In genomic region chrX:47311857-47312774, GRCh38 we compare ENCODE assay signal across 8 cellular contexts. TPM values are rescaled to one million over a fixed set of nuclear protein-coding genes. Genes with fewer than 3 reads are reported as not detected.
A peak's percentile ranks its signal among the peaks of the same experiment; 100 is the strongest.
DNase-seq lines count a peak whose midpoint lies in the region; TF ChIP-seq lines count a peak whose summit lies in the region.

No MANE protein-coding gene starts in this region.

- H3K4me3 ChIP-seq in fibroblast of the aortic adventitia (ENCODE audit: low read depth, low read length), result no peak overlapping the region

- no peaks in the 10 kb centered on the region for H3K36me3 Mint-ChIP-seq in progenitor cell of endocrine pancreas (ENCODE audit: insufficient read depth)

- peaks cover 3% of the 10 kb centered on the region for H3K9me3 Mint-ChIP-seq in progenitor cell of endocrine pancreas (ENCODE audit: low read depth)

- TF ChIP-seq CTCF in fibroblast of the aortic adventitia (IDR thresholded peaks at IDR 0.05; ENCODE audit: insufficient read depth, low read length) (peak; percentile 56), progenitor cell of endocrine pancreas (IDR thresholded peaks at IDR 0.05; ENCODE audit: unreplicated experiment) (peak; percentile 46)

- peak overlapping the region; percentile 49 for H3K27ac Mint-ChIP-seq in progenitor cell of endocrine pancreas

- DNase-seq in SIG-M5 treated with dmso at 0.1 percent for 504 hours (lab: John Stamatoyannopoulos, UW; ENCODE audit: unreplicated experiment) (peak; percentile 34), SIG-M5 (lab: John Stamatoyannopoulos, UW) (no peak), NCI-H2227 treated with DMSO at 0.1 percent for 48 hours (lab: John Stamatoyannopoulos, UW) (peak; percentile 56), activated T-cell treated with anti-CD3 and anti-CD28 coated beads for 4 hours (peak; percentile 3), fibroblast of the aortic adventitia (ENCODE audit: low read depth) (peak; percentile 68), progenitor cell of endocrine pancreas (ENCODE audit: low spot score, unreplicated experiment) (no peak), putamen (ENCODE audit: low spot score) (no peak), NCI-H774 (lab: John Stamatoyannopoulos, UW) (no peak)

- peaks cover 10% of the 10 kb centered on the region for H3K4me1 Mint-ChIP-seq in progenitor cell of endocrine pancreas (ENCODE audit: low read depth)

- no peak overlapping the region for H3K4me3 Mint-ChIP-seq in progenitor cell of endocrine pancreas (ENCODE audit: low read depth)

- H3K27me3 Mint-ChIP-seq in progenitor cell of endocrine pancreas, result no peaks in the 10 kb centered on the region

RNA-seq across cellular contexts. Expression of gene ZNF157, which starts 58.3 kb away (rescaled TPM):
- total RNA-seq in fibroblast of the aortic adventitia (ENCODE audit: low replicate concordance) (1.3 TPM in 1 of 2 replicates, not detected in the other), progenitor cell of endocrine pancreas (2.0 TPM in 2 replicates)

Comparison
In these comparisons a context has a peak if more than half of its experiments do, and no peak if none do; other contexts are left out.
1. DNase-seq: peak in SIG-M5 treated with dmso at 0.1 percent for 504 hours (single experiment), NCI-H2227 treated with DMSO at 0.1 percent for 48 hours (single experiment), activated T-cell treated with anti-CD3 and anti-CD28 coated beads for 4 hours (single experiment) and fibroblast of the aortic adventitia (single experiment); none in SIG-M5 (single experiment), progenitor cell of endocrine pancreas (single experiment), putamen (single experiment) and NCI-H774 (single experiment).